Comparison of ENCODE assay signal across 29 cellular contexts in genomic region chrX:40495659-40496058, GRCh38.
"Had no signal": no experiment of that assay in that cellular context is flagged by ENCODE, and none has a peak within 500 bp of the region (broad histone marks: within the 10 kb centered on the region; RNA-seq: fewer than 3 reads in every experiment).

No MANE protein-coding gene starts in this region.

- H3K9me3 ChIP-seq: suprapubic skin, testis, thoracic aorta, thyroid gland, transverse colon, upper lobe of right lung, uterus had no signal

- H3K4me3 ChIP-seq: stomach, suprapubic skin, testis, thoracic aorta, thyroid gland, tibial artery, tibial nerve, transverse colon, upper lobe of left lung, upper lobe of right lung, uterus, vagina had no signal

- H3K36me3 ChIP-seq: stomach, suprapubic skin, thoracic aorta, thyroid gland, tibial artery, tibial nerve, transverse colon, upper lobe of left lung, upper lobe of right lung, uterus, vagina had no signal

- H3K4me3 Mint-ChIP-seq: stimulated activated effector memory CD8-positive, alpha-beta T cell treated with anti-CD3 and anti-CD28 coated beads, Interleukin-12 subunit alpha, Interleukin-12 subunit beta, amount 100 ng/mL, for 72 hours; stimulated activated memory B cell treated with anti-CD40 and anti-IgM and Interleukin-4, amounts not matched to agents 10 μg/mL and 1 μg/mL and 100 μg/mL, for 72 hours; stimulated activated naive B cell treated with anti-CD40 and anti-IgM and Interleukin-4, amounts not matched to agents 10 μg/mL and 1 μg/mL and 100 μg/mL, for 72 hours; stimulated activated naive CD8-positive, alpha-beta T cell treated with anti-CD3 and anti-CD28 coated beads, Interleukin-15, amount 100 ng/mL, for 72 hours; stimulated activated naive CD8-positive, alpha-beta T cell treated with anti-CD3 and anti-CD28 coated beads, Interleukin-15, Interleukin-2, amounts not matched to agents 100 ng/mL and 50 ng/mL, for 24 hours; type B pancreatic cell had no signal

- H3K9me3 Mint-ChIP-seq: stimulated activated effector memory CD8-positive, alpha-beta T cell treated with anti-CD3 and anti-CD28 coated beads, Interleukin-12 subunit alpha, Interleukin-12 subunit beta, amount 100 ng/mL, for 72 hours; stimulated activated memory B cell treated with anti-CD40 and anti-IgM and Interleukin-4, amounts not matched to agents 10 μg/mL and 1 μg/mL and 100 μg/mL, for 72 hours; stimulated activated naive B cell treated with anti-CD40 and anti-IgM and Interleukin-4, amounts not matched to agents 10 μg/mL and 1 μg/mL and 100 μg/mL, for 72 hours; stimulated activated naive CD8-positive, alpha-beta T cell treated with anti-CD3 and anti-CD28 coated beads, Interleukin-15, amount 100 ng/mL, for 72 hours; stimulated activated naive CD8-positive, alpha-beta T cell treated with anti-CD3 and anti-CD28 coated beads, Interleukin-15, Interleukin-2, amounts not matched to agents 100 ng/mL and 50 ng/mL, for 24 hours; type B pancreatic cell had no signal

- DNase-seq: stimulated activated CD4-positive, alpha-beta T cell treated with anti-CD3 and anti-CD28 coated beads, Interleukin-2, amount 100 ng/mL, for 48 hours; stimulated activated CD4-positive, alpha-beta T cell treated with anti-CD3 and anti-CD28 coated beads, Interleukin-4, amount 100 ng/mL, for 1 hour; stimulated activated CD4-positive, alpha-beta T cell treated with anti-CD3 and anti-CD28 coated beads, Interleukin-4, amount 100 ng/mL, for 24 hours; stimulated activated CD4-positive, alpha-beta T cell treated with anti-CD3 and anti-CD28 coated beads, Interleukin-4, amount 100 ng/mL, for 4 hours; stimulated activated CD8-positive, alpha-beta memory T cell treated with anti-CD3 and anti-CD28 coated beads, Interleukin-4, amount 100 ng/mL, for 48 hours; stimulated activated naive B cell treated with anti-CD40 and anti-IgM and Interleukin-4, amounts not matched to agents 10 μg/mL and 1 μg/mL and 100 μg/mL, for 72 hours; stimulated activated naive CD4-positive, alpha-beta T cell; stimulated activated naive CD4-positive, alpha-beta T cell treated with Interleukin-2 at 50 U/mL for 16 hours; stimulated activated naive CD8-positive, alpha-beta T cell treated with anti-CD3 and anti-CD28 coated beads, Interleukin-15, amount 100 ng/mL, for 72 hours; stimulated activated naive CD8-positive, alpha-beta T cell treated with anti-CD3 and anti-CD28 coated beads, Interleukin-15, Interleukin-2, amounts not matched to agents 100 U/mL and 50 U/mL, for 24 hours; stomach; substantia nigra; testis; thyroid gland; tibial artery; transverse colon; trophoblast cell; upper lobe of left lung; upper lobe of right lung; uterus had no signal

- H3K27ac Mint-ChIP-seq: stimulated activated effector memory CD8-positive, alpha-beta T cell treated with anti-CD3 and anti-CD28 coated beads, Interleukin-12 subunit alpha, Interleukin-12 subunit beta, amount 100 ng/mL, for 72 hours; stimulated activated memory B cell treated with anti-CD40 and anti-IgM and Interleukin-4, amounts not matched to agents 10 μg/mL and 1 μg/mL and 100 μg/mL, for 72 hours; stimulated activated naive B cell treated with anti-CD40 and anti-IgM and Interleukin-4, amounts not matched to agents 10 μg/mL and 1 μg/mL and 100 μg/mL, for 72 hours; stimulated activated naive CD8-positive, alpha-beta T cell treated with anti-CD3 and anti-CD28 coated beads, Interleukin-15, amount 100 ng/mL, for 72 hours; stimulated activated naive CD8-positive, alpha-beta T cell treated with anti-CD3 and anti-CD28 coated beads, Interleukin-15, Interleukin-2, amounts not matched to agents 100 ng/mL and 50 ng/mL, for 24 hours; type B pancreatic cell had no signal

- H3K4me1 ChIP-seq: stomach, suprapubic skin, testis, thyroid gland, tibial artery, tibial nerve, transverse colon, upper lobe of left lung, upper lobe of right lung, uterus, vagina had no signal

- FAIRE-seq: urothelium cell line had no signal

- H3K27me3 ChIP-seq: suprapubic skin, testis, thyroid gland, tibial artery, tibial nerve, transverse colon, upper lobe of left lung, upper lobe of right lung, uterus, vagina had no signal

- H3K36me3 Mint-ChIP-seq: stimulated activated memory B cell treated with anti-CD40 and anti-IgM and Interleukin-4, amounts not matched to agents 10 μg/mL and 1 μg/mL and 100 μg/mL, for 72 hours; stimulated activated naive B cell treated with anti-CD40 and anti-IgM and Interleukin-4, amounts not matched to agents 10 μg/mL and 1 μg/mL and 100 μg/mL, for 72 hours; type B pancreatic cell had no signal

- H3K27ac ChIP-seq: stomach, suprapubic skin, testis, thoracic aorta, thyroid gland, tibial artery, tibial nerve, transverse colon, upper lobe of left lung, upper lobe of right lung, uterus, vagina had no signal

- H3K4me1 Mint-ChIP-seq: stimulated activated effector memory CD8-positive, alpha-beta T cell treated with anti-CD3 and anti-CD28 coated beads, Interleukin-12 subunit alpha, Interleukin-12 subunit beta, amount 100 ng/mL, for 72 hours; stimulated activated memory B cell treated with anti-CD40 and anti-IgM and Interleukin-4, amounts not matched to agents 10 μg/mL and 1 μg/mL and 100 μg/mL, for 72 hours had no signal

- H3K27me3 Mint-ChIP-seq: stimulated activated naive CD8-positive, alpha-beta T cell treated with anti-CD3 and anti-CD28 coated beads, Interleukin-15, amount 100 ng/mL, for 72 hours; stimulated activated naive CD8-positive, alpha-beta T cell treated with anti-CD3 and anti-CD28 coated beads, Interleukin-15, Interleukin-2, amounts not matched to agents 100 ng/mL and 50 ng/mL, for 24 hours; type B pancreatic cell had no signal

- ATAC-seq: stimulated activated effector memory CD8-positive, alpha-beta T cell treated with anti-CD3 and anti-CD28 coated beads, Interleukin-12 subunit alpha, Interleukin-12 subunit beta, amount 100 ng/mL, for 72 hours; stimulated activated memory B cell treated with anti-CD40 and anti-IgM and Interleukin-4, amounts not matched to agents 10 μg/mL and 1 μg/mL and 100 μg/mL, for 72 hours; stimulated activated naive B cell treated with anti-CD40 and anti-IgM and Interleukin-4, amounts not matched to agents 10 μg/mL and 1 μg/mL and 100 μg/mL, for 72 hours; stimulated activated naive CD8-positive, alpha-beta T cell treated with anti-CD3 and anti-CD28 coated beads, Interleukin-15, amount 100 ng/mL, for 72 hours; stimulated activated naive CD8-positive, alpha-beta T cell treated with anti-CD3 and anti-CD28 coated beads, Interleukin-15, Interleukin-2, amounts not matched to agents 100 U/mL and 50 U/mL, for 24 hours; upper lobe of right lung had no signal
